29 cellular contexts compared by ENCODE assay signal in genomic region chr4:56931924-56932323, GRCh38. TPM values are rescaled to one million over a fixed set of nuclear protein-coding genes. Genes with fewer than 3 reads are reported as not detected.
A peak's percentile ranks its signal among the peaks of the same experiment; 100 is the strongest.
DNase-seq lines count a peak whose midpoint lies in the region; ATAC-seq and TF ChIP-seq lines count a peak whose summit lies in the region.
"Had no signal": no experiment of that assay in that cellular context is flagged by ENCODE, and none has a peak within 500 bp of the region (broad histone marks: within the 10 kb centered on the region; RNA-seq: fewer than 3 reads in every experiment).

No MANE protein-coding gene starts in this region.

- peaks cover 18% of the 10 kb centered on the region for H3K4me1 Mint-ChIP-seq in T-helper 1 cell treated with Interleukin-12 subunit alpha and Interleukin-12 subunit beta and Interleukin-4 antibody, amounts not matched to agents 30 μg/mL and 1 μg/mL, for 36 hours (ENCODE audit: low read depth)
- H3K4me1 Mint-ChIP-seq in memory B cell (peaks cover 5% of the 10 kb centered on the region), natural killer cell (peaks cover 15 to 21% of the 10 kb centered on the region in 2 donors)
- H3K4me1 Mint-ChIP-seq: GM23338, H9 had no signal

- no peaks in the 10 kb centered on the region for H3K27me3 ChIP-seq in OCI-LY3 (ENCODE audit: low read depth, low read length)
- H3K27me3 ChIP-seq: Peyer's patch had no signal

- no peaks in the 10 kb centered on the region for H3K9me3 ChIP-seq in OCI-LY3 (ENCODE audit: insufficient read depth, low read length)
- H3K9me3 ChIP-seq: Caco-2, Peyer's patch had no signal

- H2AFZ ChIP-seq in OCI-LY3 (ENCODE audit: low read depth, low read length) = no peak overlapping the region
- H2AFZ ChIP-seq: GM23338 had no signal

- no peaks in the 10 kb centered on the region for H3K9me3 Mint-ChIP-seq in T-helper 1 cell treated with Interleukin-12 subunit alpha and Interleukin-12 subunit beta and Interleukin-4 antibody, amounts not matched to agents 30 μg/mL and 1 μg/mL, for 36 hours
- H3K9me3 Mint-ChIP-seq in memory B cell (no peaks in the 10 kb centered on the region), natural killer cell (no peaks in the 10 kb centered on the region)
- H3K9me3 Mint-ChIP-seq: CD8-positive, alpha-beta T cell; GM23338; H9 had no signal

- no peaks in the 10 kb centered on the region for H3K27me3 Mint-ChIP-seq in T-helper 1 cell treated with Interleukin-12 subunit alpha and Interleukin-12 subunit beta and Interleukin-4 antibody, amounts not matched to agents 30 μg/mL and 1 μg/mL, for 36 hours (ENCODE audit: low read depth)
- H3K27me3 Mint-ChIP-seq in memory B cell (no peaks in the 10 kb centered on the region), natural killer cell (ENCODE audit: low read depth in 2 of 2) (no peaks in the 10 kb centered on the region)
- H3K27me3 Mint-ChIP-seq: B cell had no signal

- H3K9ac ChIP-seq in OCI-LY3 (ENCODE audit: low read length) = no peak overlapping the region

- peaks cover 27% of the 10 kb centered on the region for H3K79me2 ChIP-seq in OCI-LY3 (ENCODE audit: low read length)

- DNase-seq in T-helper 1 cell (no peak), memory B cell (ENCODE audit: low spot score in 2 of 2) (no peak), HEK293T (ENCODE audit: extremely low spot score) (no peak), natural killer cell (no peak)
- DNase-seq: Caco-2; CD8-positive, alpha-beta T cell; H9; KG1; MM.1S; NCI-H1048; NCI-H1417; NCI-H1694 treated with DMSO at 0.1 percent for 48 hours; NCI-H2081 treated with DMSO at 0.1 percent for 48 hours; NCI-H2171; NCI-H226; NCI-H510A; NCI-H69; OCI-M1; Peyer's patch; SHP77 treated with DMSO at 0.1 percent for 48 hours; SW 1271 had no signal

- POLR2A ChIA-PET in HEK293T (lab: Yijun Ruan, JAX) = no interaction called here

- no peak overlapping the region for H3K4me3 ChIP-seq in OCI-LY3 (ENCODE audit: low read length)
- H3K4me3 ChIP-seq: GM23338, Peyer's patch had no signal

- CTCF ChIA-PET in HEK293T (lab: Yijun Ruan, JAX) = no interaction called here

- peaks cover 19% of the 10 kb centered on the region for H4K20me1 ChIP-seq in OCI-LY3 (ENCODE audit: insufficient read depth, low read length)

- H3K4me3 Mint-ChIP-seq in T-helper 1 cell treated with Interleukin-12 subunit alpha and Interleukin-12 subunit beta and Interleukin-4 antibody, amounts not matched to agents 30 μg/mL and 1 μg/mL, for 36 hours = no peak overlapping the region
- H3K4me3 Mint-ChIP-seq in memory B cell (no peak overlapping the region), natural killer cell (no peak overlapping the region)
- H3K4me3 Mint-ChIP-seq: B cell; CD8-positive, alpha-beta T cell; GM23338; H9 had no signal

- H3K36me3 Mint-ChIP-seq in T-helper 1 cell treated with Interleukin-12 subunit alpha and Interleukin-12 subunit beta and Interleukin-4 antibody, amounts not matched to agents 30 μg/mL and 1 μg/mL, for 36 hours (ENCODE audit: low read depth) = peaks cover 38% of the 10 kb centered on the region
- peaks cover 25% of the 10 kb centered on the region for H3K36me3 Mint-ChIP-seq in memory B cell
- peaks cover 15% of the 10 kb centered on the region for H3K36me3 Mint-ChIP-seq in natural killer cell

- H3K27ac Mint-ChIP-seq in T-helper 1 cell treated with Interleukin-12 subunit alpha and Interleukin-12 subunit beta and Interleukin-4 antibody, amounts not matched to agents 30 μg/mL and 1 μg/mL, for 36 hours = peak overlapping the region; percentile 6
- H3K27ac Mint-ChIP-seq in memory B cell = peak overlapping the region; percentile 55
- H3K27ac Mint-ChIP-seq in natural killer cell = no peak overlapping the region
- H3K27ac Mint-ChIP-seq: B cell, GM23338, H9 had no signal

- ATAC-seq in GM19395 (IDR thresholded peaks at IDR 0.05; ENCODE audit: unreplicated experiment) = peak; percentile 75
- ATAC-seq in memory B cell (ENCODE audit: low read depth) = no peak
- no peak for ATAC-seq in natural killer cell
- no peak for ATAC-seq in HG02759 (IDR thresholded peaks at IDR 0.05; ENCODE audit: unreplicated experiment)
- ATAC-seq: CD8-positive, alpha-beta T cell; GM23338 had no signal

- peaks cover 13% of the 10 kb centered on the region for H3K4me1 ChIP-seq in OCI-LY3 (ENCODE audit: low read length)
- H3K4me1 ChIP-seq: Caco-2, Peyer's patch had no signal

- TF ChIP-seq CTCF in OCI-LY3 (IDR thresholded peaks at IDR 0.05; ENCODE audit: low read depth, low read length) (no peak), natural killer cell (IDR thresholded peaks at IDR 0.05) (no peak)

- H3K4me2 ChIP-seq in OCI-LY3 (ENCODE audit: low read length) = peak overlapping the region; percentile 45
- H3K4me2 ChIP-seq: GM23338 had no signal

- H3K36me3 ChIP-seq in OCI-LY3 (replicated peaks; ENCODE audit: low read depth, low read length) = peaks cover 40% of the 10 kb centered on the region

- intact Hi-C loops in natural killer cell (cut with micrococcal nuclease) = no loop called here

- no peak overlapping the region for H3K27ac ChIP-seq in OCI-LY3 (ENCODE audit: low read length)
- H3K27ac ChIP-seq: 22Rv1, C4-2B, Peyer's patch had no signal

TF ChIP-seq in HEK293T, 16 proteins besides CTCF, POLR2A, EP300 and RAD21:
- TF ChIP-seq LEF1 (IDR thresholded peaks at IDR 0.05; ENCODE audit: borderline replicate concordance) (no peak), ARNT (IDR thresholded peaks at IDR 0.05) (no peak), SP1 (IDR thresholded peaks at IDR 0.05) (no peak), HDGF (IDR thresholded peaks at IDR 0.05; ENCODE audit: borderline replicate concordance) (no peak), FOXK2 (IDR thresholded peaks at IDR 0.05) (no peak), FOXA1 (IDR thresholded peaks at IDR 0.05) (no peak), NFRKB (IDR thresholded peaks at IDR 0.05) (no peak), TARDBP (IDR thresholded peaks at IDR 0.05) (no peak), PKNOX1 (IDR thresholded peaks at IDR 0.05) (no peak)

RNA-seq across cellular contexts. Expression of gene REST, which starts 24.2 kb away (rescaled TPM):
- 10 to 100 TPM; 52.1 to 71.3 (median 67.6) TPM for total RNA-seq in natural killer cell

RNA-seq across cellular contexts. Expression of gene NOA1, which starts 45.5 kb away (rescaled TPM):
- 10 to 100 TPM; 11.7 to 15.3 (median 13.8) TPM for total RNA-seq in natural killer cell

RNA-seq across cellular contexts. Expression of gene POLR2B, which starts 46.8 kb away (rescaled TPM):
- 100 to 1,000 TPM; 108 to 113 (median 110) TPM for total RNA-seq in natural killer cell

Comparison
In these comparisons a context has a peak if more than half of its experiments do, and no peak if none do; other contexts are left out.
1. H3K27ac Mint-ChIP-seq: peak in T-helper 1 cell treated with Interleukin-12 subunit alpha and Interleukin-12 subunit beta and Interleukin-4 antibody, amounts not matched to agents 30 μg/mL and 1 μg/mL, for 36 hours (single experiment) and memory B cell (single experiment); none in natural killer cell (0 of 2).